In genomic region chr9:78144663-78145377, GRCh38 we compare ENCODE assay signal across 16 cellular contexts.
DNase-seq lines count a peak whose midpoint lies in the region; ATAC-seq and TF ChIP-seq lines count a peak whose summit lies in the region.
"Had no signal": no experiment of that assay in that cellular context is flagged by ENCODE, and none has a peak within 500 bp of the region (broad histone marks: within the 10 kb centered on the region; RNA-seq: fewer than 3 reads in every experiment).

No MANE protein-coding gene starts in this region.

- peaks cover 25% of the 10 kb centered on the region for H3K4me1 Mint-ChIP-seq in type B pancreatic cell (ENCODE audit: unreplicated experiment)

- peak; percentile 57 for DNase-seq in NB4 (ENCODE audit: low read depth)
- peak; percentile 5 to 23 for DNase-seq in hippocampal formation (lab: John Stamatoyannopoulos, UW)
- DNase-seq in type B pancreatic cell (ENCODE audit: extremely low spot score, unreplicated experiment): no peak
- no peak for DNase-seq in stimulated activated CD4-positive, alpha-beta T cell treated with anti-CD3 and anti-CD28 coated beads, Interleukin-15, amount 100 ng/mL, for 24 hours
- DNase-seq in coronary artery (ENCODE audit: low spot score): no peak
- DNase-seq: activated CD8-positive, alpha-beta memory T cell treated with anti-CD3 and anti-CD28 coated beads, Interleukin-2, amount 50 U/mL, for 4 hours; CD8-positive, alpha-beta T cell; foreskin fibroblast; NCI-H1694 treated with DMSO at 0.1 percent for 48 hours; NCI-H69; right cardiac atrium; WERI-Rb-1 had no signal

- no peak for TF ChIP-seq CTCF in NB4 (IDR thresholded peaks at IDR 0.05; ENCODE audit: low read depth, low read length)
- TF ChIP-seq CTCF in type B pancreatic cell (conservative IDR thresholded peaks at IDR 0.05): no peak
- TF ChIP-seq CTCF in coronary artery (IDR thresholded peaks at IDR 0.05): no peak

- ATAC-seq in HG02610 (IDR thresholded peaks at IDR 0.05; ENCODE audit: unreplicated experiment) (peak; percentile 67), GM18873 (IDR thresholded peaks at IDR 0.05; ENCODE audit: low FRiP score, unreplicated experiment) (no peak)
- ATAC-seq: CD8-positive, alpha-beta T cell; right cardiac atrium had no signal

- peak overlapping the region; percentile 8 for H3K27ac Mint-ChIP-seq in type B pancreatic cell
- H3K27ac Mint-ChIP-seq: CD8-positive, alpha-beta T cell had no signal

- H3K27me3 Mint-ChIP-seq in type B pancreatic cell: no peaks in the 10 kb centered on the region

- TF ChIP-seq POLR2A in NB4 (IDR thresholded peaks at IDR 0.05; ENCODE audit: extremely low read depth, insufficient read length): no peak

- peaks cover 5% of the 10 kb centered on the region for H3K36me3 Mint-ChIP-seq in type B pancreatic cell

- H3K9me3 Mint-ChIP-seq in type B pancreatic cell: peaks cover 13% of the 10 kb centered on the region

- no peak overlapping the region for H3K27ac ChIP-seq in coronary artery
- H3K27ac ChIP-seq: SK-N-MC, WERI-Rb-1 had no signal

- no peak overlapping the region for H3K4me3 ChIP-seq in NB4 (ENCODE audit: low read depth, low read length)
- H3K4me3 ChIP-seq in coronary artery: no peak overlapping the region
- H3K4me3 ChIP-seq: adrenal gland, SK-N-MC had no signal

- no peak overlapping the region for H3K4me3 Mint-ChIP-seq in type B pancreatic cell
- H3K4me3 Mint-ChIP-seq: CD8-positive, alpha-beta T cell had no signal

Comparison
In these comparisons a context has a peak if more than half of its experiments do, and no peak if none do; other contexts are left out.
1. DNase-seq: peak in NB4 (single experiment) and hippocampal formation (2 of 2); none in type B pancreatic cell (single experiment), stimulated activated CD4-positive, alpha-beta T cell treated with anti-CD3 and anti-CD28 coated beads, Interleukin-15, amount 100 ng/mL, for 24 hours (single experiment) and coronary artery (single experiment).